In genomic region chr19:30480097-30480496, GRCh38 we compare ENCODE assay signal across 15 cellular contexts.
"Had no signal": no experiment of that assay in that cellular context is flagged by ENCODE, and none has a peak within 500 bp of the region (broad histone marks: within the 10 kb centered on the region; RNA-seq: fewer than 3 reads in every experiment).

No MANE protein-coding gene starts in this region.

- H3K9me3 Mint-ChIP-seq: dendritic cell treated with granulocyte-macrophage colony-stimulating factor and Interleukin-4, amounts not matched to agents 40 ng/mL and 50 ng/mL, for 4 days had no signal

- DNase-seq: cerebellar nuclear complex; foreskin keratinocyte; immature natural killer cell; left cardiac atrium; left ventricle myocardium superior; mesenchymal stem cell; natural killer cell; posterior cingulate gyrus; sigmoid colon; stimulated activated CD4-positive, alpha-beta T cell treated with anti-CD3 and anti-CD28 coated beads, Interleukin-2, amount 100 ng/mL, for 24 hours; stimulated activated CD4-positive, alpha-beta T cell treated with anti-CD3 and anti-CD28 coated beads, Interleukin-4, amount 100 ng/mL, for 4 hours; stimulated activated naive B cell treated with anti-CD40 and anti-IgM and Interleukin-4, amounts not matched to agents 10 μg/mL and 1 μg/mL and 100 μg/mL, for 72 hours; stomach; trophoblast cell had no signal

- H3K4me3 Mint-ChIP-seq: dendritic cell treated with granulocyte-macrophage colony-stimulating factor and Interleukin-4, amounts not matched to agents 40 ng/mL and 50 ng/mL, for 4 days; immature natural killer cell; natural killer cell; stimulated activated naive B cell treated with anti-CD40 and anti-IgM and Interleukin-4, amounts not matched to agents 10 μg/mL and 1 μg/mL and 100 μg/mL, for 72 hours had no signal

- H3K27ac Mint-ChIP-seq: dendritic cell treated with granulocyte-macrophage colony-stimulating factor and Interleukin-4, amounts not matched to agents 40 ng/mL and 50 ng/mL, for 4 days; immature natural killer cell; natural killer cell; stimulated activated naive B cell treated with anti-CD40 and anti-IgM and Interleukin-4, amounts not matched to agents 10 μg/mL and 1 μg/mL and 100 μg/mL, for 72 hours had no signal

- H3K4me1 Mint-ChIP-seq: immature natural killer cell; natural killer cell; stimulated activated naive B cell treated with anti-CD40 and anti-IgM and Interleukin-4, amounts not matched to agents 10 μg/mL and 1 μg/mL and 100 μg/mL, for 72 hours had no signal

- ATAC-seq: foreskin keratinocyte; left cardiac atrium; natural killer cell; stimulated activated naive B cell treated with anti-CD40 and anti-IgM and Interleukin-4, amounts not matched to agents 10 μg/mL and 1 μg/mL and 100 μg/mL, for 72 hours had no signal

- H3K36me3 Mint-ChIP-seq: immature natural killer cell; natural killer cell; stimulated activated naive B cell treated with anti-CD40 and anti-IgM and Interleukin-4, amounts not matched to agents 10 μg/mL and 1 μg/mL and 100 μg/mL, for 72 hours had no signal
